30 cellular contexts compared by ENCODE assay signal in the genomic region with DNA sequence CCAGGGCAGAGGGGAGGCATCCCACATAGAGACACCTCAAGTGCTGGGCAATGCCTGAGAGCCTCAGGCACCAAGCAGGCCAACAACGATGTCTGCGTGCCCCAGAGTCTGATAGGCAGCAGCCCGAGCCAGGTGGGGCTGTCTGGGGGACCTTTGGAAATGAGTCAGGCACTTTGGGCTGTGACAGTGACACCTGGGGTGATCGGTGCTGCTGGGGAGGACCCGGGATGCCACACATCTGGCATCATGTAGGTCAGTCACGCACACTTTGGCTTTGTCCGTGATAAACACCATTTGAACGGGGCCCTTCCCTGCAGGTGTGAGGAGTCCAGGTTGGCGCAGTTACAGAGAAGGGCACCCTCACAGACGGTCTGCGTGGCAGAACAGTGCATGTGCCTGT.
"Had no signal": no experiment of that assay in that cellular context is flagged by ENCODE, and none has a peak within 500 bp of the region (broad histone marks: within the 10 kb centered on the region; RNA-seq: fewer than 3 reads in every experiment).

No MANE protein-coding gene starts in this region.

- H3K9me3 Mint-ChIP-seq: activated CD4-positive, alpha-beta T cell treated with anti-CD3 and anti-CD28 coated beads, Interleukin-2, amount 10 ng/mL, durations not matched to agents 7 days and 5 days; activated naive CD8-positive, alpha-beta T cell treated with anti-CD3 and anti-CD28 coated beads, Interleukin-2, amount 50 U/mL, for 24 hours; activated T-cell treated with anti-CD3 and anti-CD28 coated beads, Interleukin-2, amount 50 U/mL, for 4 hours; activated T-helper 17 cell treated with anti-CD3 and anti-CD28 coated beads, Interleukin-2, amount 50 U/mL, for 72 hours had no signal

- H3K36me3 ChIP-seq: adrenal gland, heart right ventricle had no signal

- H3K4me1 ChIP-seq: adrenal gland, body of pancreas, gastroesophageal sphincter, heart right ventricle had no signal

- DNase-seq: activated CD4-positive, alpha-beta T cell treated with anti-CD3 and anti-CD28 coated beads for 36 hours; activated CD4-positive, alpha-beta T cell treated with anti-CD3 and anti-CD28 coated beads, Interleukin-2, amount 10 ng/mL, durations not matched to agents 7 days and 5 days; activated CD4-positive, alpha-beta T cell treated with anti-CD3 and anti-CD28 coated beads, Interleukin-2, amount 50 U/mL, for 4 hours; activated CD4-positive, CD25-positive, alpha-beta regulatory T cell; activated CD4-positive, CD25-positive, alpha-beta regulatory T cell treated with anti-CD3 and anti-CD28 coated beads, Interleukin-2, amount 50 U/mL, for 72 hours; activated CD8-positive, alpha-beta memory T cell treated with anti-CD3 and anti-CD28 coated beads for 24 hours; activated CD8-positive, alpha-beta T cell treated with anti-CD3 and anti-CD28 coated beads for 36 hours; activated effector memory CD4-positive, alpha-beta T cell treated with Interleukin-2 at 50 U/mL for 16 hours; activated gamma-delta T cell treated with Interleukin-2 at 50 U/mL for 16 hours; activated naive CD4-positive, alpha-beta T cell treated with anti-CD3 and anti-CD28 coated beads, Interleukin-2, amount 50 U/mL, for 16 hours; activated naive CD4-positive, alpha-beta T cell treated with Interleukin-2 at 50 U/mL for 16 hours; activated naive CD8-positive, alpha-beta T cell treated with anti-CD3 and anti-CD28 coated beads, Interleukin-2, amount 50 U/mL, for 24 hours; activated T-cell treated with anti-CD3 and anti-CD28 coated beads, Interleukin-2, amount 50 U/mL, for 4 hours; adrenal gland; amygdala; aorta; body of pancreas; caudate nucleus; cortex of kidney; dermis blood vessel endothelial cell; effector CD4-positive, alpha-beta T cell; effector memory CD8-positive, alpha-beta T cell; erythroblast; esophagus squamous epithelium; foreskin melanocyte; heart right ventricle; T-helper 2 cell had no signal

- H3K4me3 ChIP-seq: adrenal gland, body of pancreas, esophagus squamous epithelium, gastroesophageal sphincter, heart right ventricle had no signal

- H3K4me1 Mint-ChIP-seq: activated T-helper 17 cell treated with anti-CD3 and anti-CD28 coated beads, Interleukin-2, amount 50 U/mL, for 72 hours had no signal

- ATAC-seq: activated CD4-positive, alpha-beta T cell treated with anti-CD3 and anti-CD28 coated beads for 36 hours; activated CD8-positive, alpha-beta T cell treated with anti-CD3 and anti-CD28 coated beads for 36 hours; activated naive CD8-positive, alpha-beta T cell treated with anti-CD3 and anti-CD28 coated beads, Interleukin-2, amount 50 U/mL, for 24 hours; activated T-cell treated with anti-CD3 and anti-CD28 coated beads, Interleukin-2, amount 50 U/mL, for 4 hours; activated T-helper 17 cell treated with anti-CD3 and anti-CD28 coated beads, Interleukin-2, amount 50 U/mL, for 72 hours; body of pancreas; effector memory CD8-positive, alpha-beta T cell; gastroesophageal sphincter; heart right ventricle had no signal

- H3K27me3 Mint-ChIP-seq: activated CD4-positive, alpha-beta T cell treated with anti-CD3 and anti-CD28 coated beads, Interleukin-2, amount 10 ng/mL, durations not matched to agents 7 days and 5 days; effector memory CD8-positive, alpha-beta T cell had no signal

- H3K27ac Mint-ChIP-seq: activated CD4-positive, alpha-beta T cell treated with anti-CD3 and anti-CD28 coated beads for 36 hours; activated CD4-positive, alpha-beta T cell treated with anti-CD3 and anti-CD28 coated beads, Interleukin-2, amount 10 ng/mL, durations not matched to agents 7 days and 5 days; activated CD8-positive, alpha-beta T cell treated with anti-CD3 and anti-CD28 coated beads for 36 hours; activated naive CD8-positive, alpha-beta T cell; activated naive CD8-positive, alpha-beta T cell treated with anti-CD3 and anti-CD28 coated beads, Interleukin-2, amount 50 U/mL, for 24 hours; activated T-helper 17 cell treated with anti-CD3 and anti-CD28 coated beads, Interleukin-2, amount 50 U/mL, for 72 hours; effector memory CD8-positive, alpha-beta T cell had no signal

- H3K9me3 ChIP-seq: adrenal gland, body of pancreas, esophagus squamous epithelium had no signal

- H3K27me3 ChIP-seq: adrenal gland, body of pancreas, esophagus squamous epithelium, gastroesophageal sphincter, heart right ventricle had no signal

- H3K4me3 Mint-ChIP-seq: activated CD4-positive, alpha-beta T cell treated with anti-CD3 and anti-CD28 coated beads for 36 hours; activated CD4-positive, alpha-beta T cell treated with anti-CD3 and anti-CD28 coated beads, Interleukin-2, amount 10 ng/mL, durations not matched to agents 7 days and 5 days; activated CD8-positive, alpha-beta T cell treated with anti-CD3 and anti-CD28 coated beads for 36 hours; activated naive CD8-positive, alpha-beta T cell; activated naive CD8-positive, alpha-beta T cell treated with anti-CD3 and anti-CD28 coated beads, Interleukin-2, amount 50 U/mL, for 24 hours; activated T-cell treated with anti-CD3 and anti-CD28 coated beads, Interleukin-2, amount 50 U/mL, for 4 hours; activated T-helper 17 cell treated with anti-CD3 and anti-CD28 coated beads, Interleukin-2, amount 50 U/mL, for 72 hours; effector memory CD8-positive, alpha-beta T cell had no signal

- H3K27ac ChIP-seq: adrenal gland, body of pancreas, esophagus squamous epithelium, gastroesophageal sphincter, heart right ventricle had no signal
